In the genomic region with DNA sequence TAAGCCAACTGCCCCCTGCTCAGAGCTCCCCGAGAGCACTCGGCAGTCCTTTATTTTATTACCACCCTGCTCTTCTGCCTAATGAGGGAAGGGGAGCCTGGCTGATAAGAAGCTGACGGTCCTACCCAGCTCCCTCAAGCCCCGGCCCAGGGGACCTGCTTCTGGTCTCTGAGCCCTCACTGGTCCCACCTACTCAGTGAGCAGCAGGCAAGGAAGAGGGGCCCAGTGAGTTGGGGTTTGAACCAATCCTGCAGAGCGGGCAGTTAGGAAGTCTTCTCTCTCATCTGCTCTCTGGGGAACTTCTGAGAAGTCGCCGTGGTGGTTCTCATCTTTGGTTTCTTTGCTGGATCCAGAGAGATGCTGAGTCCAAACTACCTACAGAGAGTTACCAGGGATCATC, we compare ENCODE assay signal across 18 cellular contexts.
"Had no signal": no experiment of that assay in that cellular context is flagged by ENCODE, and none has a peak within 500 bp of the region (broad histone marks: within the 10 kb centered on the region; RNA-seq: fewer than 3 reads in every experiment).

No MANE protein-coding gene starts in this region.

- ATAC-seq: activated CD4-positive, alpha-beta T cell treated with anti-CD3 and anti-CD28 coated beads for 36 hours; effector memory CD8-positive, alpha-beta T cell; gastroesophageal sphincter; pancreas; psoas muscle; right cardiac atrium had no signal

- DNase-seq: activated CD4-positive, alpha-beta T cell treated with anti-CD3 and anti-CD28 coated beads for 36 hours; activated CD4-positive, alpha-beta T cell treated with anti-CD3 and anti-CD28 coated beads, Interleukin-2, amount 50 U/mL, for 4 hours; activated naive CD4-positive, alpha-beta T cell; activated T-cell treated with anti-CD3 and anti-CD28 coated beads, Interleukin-2, amount 50 U/mL, for 1 hour; brain microvascular endothelial cell; central memory CD4-positive, alpha-beta T cell; effector memory CD8-positive, alpha-beta T cell; psoas muscle; stimulated activated naive CD8-positive, alpha-beta T cell treated with anti-CD3 and anti-CD28 coated beads, Interleukin-15, amount 100 ng/mL, for 72 hours; T-helper 1 cell; transverse colon had no signal

- H3K4me3 ChIP-seq: adrenal gland, ascending aorta, gastroesophageal sphincter, pancreas, psoas muscle, skin epidermis, suprapubic skin, transverse colon had no signal

- H3K27me3 ChIP-seq: adrenal gland, ascending aorta, brain microvascular endothelial cell, gastroesophageal sphincter, pancreas, transverse colon had no signal

- H3K27ac ChIP-seq: adrenal gland, ascending aorta, brain microvascular endothelial cell, gastroesophageal sphincter, pancreas, psoas muscle, skin epidermis, suprapubic skin, transverse colon had no signal

- H3K36me3 ChIP-seq: adrenal gland, ascending aorta, brain microvascular endothelial cell, gastroesophageal sphincter, pancreas, suprapubic skin, transverse colon had no signal

- H3K9me3 ChIP-seq: adrenal gland, ascending aorta, gastroesophageal sphincter, pancreas, psoas muscle, suprapubic skin, transverse colon had no signal

- H3K4me1 ChIP-seq: adrenal gland, pancreas, psoas muscle, suprapubic skin, transverse colon had no signal
